In genomic region chr15:62637498-62637897, GRCh38 we compare ENCODE assay signal across 32 cellular contexts.
DNase-seq lines count a peak whose midpoint lies in the region; ATAC-seq, FAIRE-seq and TF ChIP-seq lines count a peak whose summit lies in the region.
"Had no signal": no experiment of that assay in that cellular context is flagged by ENCODE, and none has a peak within 500 bp of the region (broad histone marks: within the 10 kb centered on the region; RNA-seq: fewer than 3 reads in every experiment).

No MANE protein-coding gene starts in this region.

- H3K9ac ChIP-seq in H9 (ENCODE audit: extremely low read depth, insufficient read length, low read length) (no peak overlapping the region), H1 (replicated peaks in 1 of 4; ENCODE audit: extremely low read depth in 1 of 4, low read depth in 3 of 4, low read length in 3 of 4) (no peak overlapping the region), mesendoderm (ENCODE audit: low read length) (no peak overlapping the region)

- no TSS peak for BruUV-seq in Calu3 (replicated peaks; lab: Mats Ljungman, UMichigan)

- H3K27me3 ChIP-seq in H9 (ENCODE audit: insufficient read depth, low read length), result no peaks in the 10 kb centered on the region
- no peaks in the 10 kb centered on the region for H3K27me3 ChIP-seq in H1 (replicated peaks in 1 of 4; ENCODE audit: control insufficient read depth in 3 of 4, extremely low read depth in 1 of 4, insufficient read depth in 3 of 4, low read length in 3 of 4)
- no peaks in the 10 kb centered on the region for H3K27me3 ChIP-seq in mesendoderm (ENCODE audit: insufficient read depth, low read length, poor library complexity)
- H3K27me3 ChIP-seq: neutrophil, testis had no signal

- H4K8ac ChIP-seq in H9 (replicated peaks; ENCODE audit: insufficient read length, low read depth, low read length) (no peak overlapping the region), H1 (ENCODE audit: extremely low read depth, insufficient read depth, low read length) (no peak overlapping the region), mesendoderm (ENCODE audit: low read depth, low read length) (no peak overlapping the region)

- peaks cover 2% of the 10 kb centered on the region for H4K20me1 ChIP-seq in H9 (ENCODE audit: control insufficient read depth, insufficient read depth, insufficient read length)
- H4K20me1 ChIP-seq in H1 (replicated peaks in 1 of 2; ENCODE audit: control insufficient read depth in 1 of 2, insufficient read depth in 2 of 2, low read length in 2 of 2), result no peaks in the 10 kb centered on the region

- no peaks in the 10 kb centered on the region; a peak in 1 of 5 replicates for H3K9me3 Mint-ChIP-seq in H9
- H3K9me3 Mint-ChIP-seq in Calu3 (ENCODE audit: low read depth, unreplicated experiment), result no peaks in the 10 kb centered on the region
- H3K9me3 Mint-ChIP-seq in chondrocyte (ENCODE audit: low read depth), result no peaks in the 10 kb centered on the region
- H3K9me3 Mint-ChIP-seq: activated B cell treated with CpG ODN at 0.5 μM for 24 hours; activated CD4-positive, alpha-beta T cell treated with anti-CD3 and anti-CD28 coated beads, Interleukin-2, amount 10 ng/mL, durations not matched to agents 7 days and 5 days; activated naive CD8-positive, alpha-beta T cell treated with anti-CD3 and anti-CD28 coated beads for 36 hours; activated T-cell treated with anti-CD3 and anti-CD28 coated beads, Interleukin-2, amount 50 U/mL, for 24 hours; CD8-positive, alpha-beta memory T cell; stimulated activated naive CD8-positive, alpha-beta T cell treated with anti-CD3 and anti-CD28 coated beads, Interleukin-15, Interleukin-2, amounts not matched to agents 100 ng/mL and 50 ng/mL, for 24 hours had no signal

- FAIRE-seq in A549 (lab: Jason Lieb, UNC), result no peak
- FAIRE-seq in H1 (lab: Jason Lieb, UNC), result no peak
- FAIRE-seq: bronchial epithelial cell, endothelial cell of umbilical vein, K562 had no signal

- CTCF ChIA-PET in A549 (lab: Yijun Ruan, JAX) (interaction anchor here (0.8 to 1.3 kb wide), 6 partner anchors 8 to 105 kb away, joined by 3 to 4 read pairs (median 3); no protein-coding TSS in a partner anchor), H1 (lab: Charles Lee; ENCODE audit: partially characterized antibody) (interaction anchor here (1.2 to 2.1 kb wide), 3 partner anchors 12 to 104 kb away, joined by 4 to 6 read pairs (median 4); no protein-coding TSS in a partner anchor), Calu3 (lab: Charles Lee) (interaction anchor here (0.7 kb wide), 2 partner anchors 105 to 353 kb away, joined by 3 to 8 read pairs; no protein-coding TSS in a partner anchor)

- H3K4me2 ChIP-seq in A549 (0 out of 3 replicates have a peak overlapping the region, but pooled peaks have one; percentile 17), H9 (ENCODE audit: insufficient read depth, insufficient read length, low read length) (no peak overlapping the region), H1 (ENCODE audit: insufficient read depth in 1 of 2, low read depth in 2 of 2, low read length in 2 of 2) (no peak overlapping the region; a peak in 1 of 4 replicates), mesendoderm (ENCODE audit: low read length) (no peak overlapping the region)

- TF ChIP-seq POLR2A in A549 (IDR thresholded peaks at IDR 0.05; ENCODE audit: low read length) (no peak), H1 (IDR thresholded peaks at IDR 0.05; ENCODE audit: control extremely low read depth in 1 of 2, low read depth in 2 of 2, low read length in 2 of 2) (no peak)

- H4K5ac ChIP-seq in H9 (ENCODE audit: insufficient read length, low read depth, low read length), result no peak overlapping the region
- no peak overlapping the region for H4K5ac ChIP-seq in H1 (ENCODE audit: insufficient read length, low read depth, low read length)
- no peak overlapping the region for H4K5ac ChIP-seq in mesendoderm (ENCODE audit: low read length)

- TF ChIP-seq CTCF in A549 (IDR thresholded peaks at IDR 0.05), result no peak
- TF ChIP-seq CTCF in H9 (conservative IDR thresholded peaks at IDR 0.05), result no peak
- TF ChIP-seq CTCF in H1 (IDR thresholded peaks at IDR 0.05; ENCODE audit: control extremely low read depth in 1 of 3, insufficient read depth in 1 of 3, low read depth in 1 of 3, low read length in 3 of 3), result no peak
- no peak for TF ChIP-seq CTCF in Calu3 (IDR thresholded peaks at IDR 0.05; ENCODE audit: unreplicated experiment)
- TF ChIP-seq CTCF in chondrocyte (IDR thresholded peaks at IDR 0.05), result no peak

- H2AK5ac ChIP-seq in H9 (ENCODE audit: insufficient read length, low read length) (no peak overlapping the region), H1 (ENCODE audit: low read depth, low read length) (no peak overlapping the region), mesendoderm (ENCODE audit: low read length) (no peak overlapping the region)

- H3K27me3 Mint-ChIP-seq in H9 (ENCODE audit: low read depth) (no peaks in the 10 kb centered on the region), Calu3 (ENCODE audit: unreplicated experiment) (no peaks in the 10 kb centered on the region), chondrocyte (ENCODE audit: low read depth) (no peaks in the 10 kb centered on the region)
- H3K27me3 Mint-ChIP-seq: B cell had no signal

- POLR2A ChIA-PET in A549 (lab: Yijun Ruan, JAX) (no interaction called here), H1 (lab: Charles Lee; ENCODE audit: partially characterized antibody) (interaction anchor here (1.6 kb wide), 1 partner anchor 410 kb away, joined by 4 read pairs; no protein-coding TSS in a partner anchor)

- H2BK5ac ChIP-seq in H9 (ENCODE audit: insufficient read length, low read length), result no peak overlapping the region
- no peak overlapping the region for H2BK5ac ChIP-seq in H1 (ENCODE audit: low read depth, low read length)
- no peak overlapping the region for H2BK5ac ChIP-seq in mesendoderm (ENCODE audit: low read length)

- H3K9me3 ChIP-seq in A549 (no peaks in the 10 kb centered on the region), H9 (ENCODE audit: control insufficient read depth, low read depth, low read length) (no peaks in the 10 kb centered on the region), H1 (ENCODE audit: insufficient read depth in 2 of 2, low read depth in 1 of 2, low read length in 1 of 2) (no peaks in the 10 kb centered on the region)
- H3K9me3 ChIP-seq: neutrophil, prostate gland, testis had no signal

- H3K4me3 ChIP-seq in A549 (no peak overlapping the region), H1 (ENCODE audit: extremely low read depth in 1 of 4, insufficient read depth in 2 of 4, low read depth in 3 of 4, low read length in 4 of 4) (no peak overlapping the region), mesendoderm (ENCODE audit: low read length) (no peak overlapping the region)
- H3K4me3 ChIP-seq: K562, prostate gland, testis had no signal

- H2AFZ ChIP-seq in H9 (ENCODE audit: low read length) (no peak overlapping the region), H1 (ENCODE audit: low read length) (no peak overlapping the region)

- no peaks in the 10 kb centered on the region for H3K79me1 ChIP-seq in H9 (ENCODE audit: insufficient read depth, low read depth, low read length, poor library complexity, severe bottlenecking)
- H3K79me1 ChIP-seq in H1 (ENCODE audit: low read depth, low read length), result no peaks in the 10 kb centered on the region
- no peaks in the 10 kb centered on the region for H3K79me1 ChIP-seq in mesendoderm (ENCODE audit: low read length)

- H2BK20ac ChIP-seq in H9 (ENCODE audit: low read depth, low read length, poor library complexity, severe bottlenecking) (no peak overlapping the region), H1 (ENCODE audit: low read length) (no peak overlapping the region)

- H3K18ac ChIP-seq in H9 (ENCODE audit: insufficient read length, low read depth, low read length) (no peak overlapping the region), H1 (ENCODE audit: extremely low read depth, low read length) (no peak overlapping the region), mesendoderm (ENCODE audit: low read length) (peak overlapping the region; percentile 8)

- H3K27ac ChIP-seq in A549, result no peak overlapping the region
- H3K27ac ChIP-seq in H9 (ENCODE audit: insufficient read length, low read depth, low read length), result no peak overlapping the region
- no peak overlapping the region for H3K27ac ChIP-seq in H1 (ENCODE audit: low read depth, low read length)
- no peak overlapping the region for H3K27ac ChIP-seq in mesendoderm (ENCODE audit: low read depth, low read length)
- H3K27ac ChIP-seq: neutrophil, prostate gland, testis had no signal

- no peak overlapping the region for H2BK15ac ChIP-seq in H9 (ENCODE audit: low read depth, low read length)
- no peak overlapping the region for H2BK15ac ChIP-seq in H1 (ENCODE audit: low read length)
- no peak overlapping the region for H2BK15ac ChIP-seq in mesendoderm (replicated peaks; ENCODE audit: low read depth)

- peak overlapping the region in 2 of 3 experiments; percentile 45 to 56; a peak in 2 of 7 replicates for H3K27ac Mint-ChIP-seq in H9
- H3K27ac Mint-ChIP-seq in Calu3 (ENCODE audit: unreplicated experiment), result no peak overlapping the region
- no peak overlapping the region for H3K27ac Mint-ChIP-seq in chondrocyte (ENCODE audit: unreplicated experiment)
- H3K27ac Mint-ChIP-seq: activated B cell treated with CpG ODN at 0.5 μM for 24 hours; activated CD4-positive, alpha-beta T cell treated with anti-CD3 and anti-CD28 coated beads, Interleukin-2, amount 10 ng/mL, durations not matched to agents 7 days and 5 days; activated naive CD8-positive, alpha-beta T cell treated with anti-CD3 and anti-CD28 coated beads for 36 hours; activated T-cell treated with anti-CD3 and anti-CD28 coated beads, Interleukin-2, amount 50 U/mL, for 24 hours; B cell; stimulated activated naive CD8-positive, alpha-beta T cell treated with anti-CD3 and anti-CD28 coated beads, Interleukin-15, Interleukin-2, amounts not matched to agents 100 ng/mL and 50 ng/mL, for 24 hours had no signal

- H3K23ac ChIP-seq in H9 (ENCODE audit: insufficient read length, low read depth, low read length) (no peak overlapping the region), H1 (ENCODE audit: insufficient read length) (no peak overlapping the region), mesendoderm (ENCODE audit: low read length) (no peak overlapping the region)

- H3K23me2 ChIP-seq in H9 (ENCODE audit: insufficient read length, low read depth, low read length, poor library complexity, severe bottlenecking) (no peaks in the 10 kb centered on the region), H1 (ENCODE audit: low read depth, low read length) (no peaks in the 10 kb centered on the region)

- no peak overlapping the region for H2BK12ac ChIP-seq in H9 (ENCODE audit: insufficient read length, low read depth, low read length)
- H2BK12ac ChIP-seq in H1 (ENCODE audit: low read depth, low read length), result peak overlapping the region; percentile 31; the same call in 1 of the 2 replicates

- 77% methylated on average over 6 of the region's 6 CpGs for WGBS in A549 (ENCODE audit: missing lambda C conversion rate)
- WGBS in H9 (ENCODE audit: extremely low coverage, insufficient read length, low lambda C conversion rate), result no CpG with 5 or more reads among the region's 6 CpGs
- 78% methylated on average over 6 of the region's 6 CpGs; no CpG with 5 or more reads in 1 of the 2 experiments for WGBS in H1 (ENCODE audit: extremely low coverage in 1 of 2, insufficient coverage in 1 of 2, insufficient read length in 1 of 2, insufficient replicate concordance in 2 of 2, low coverage in 1 of 2, low lambda C conversion rate in 2 of 2, missing lambda C conversion rate in 1 of 2), 2 experiments
- no CpG with 5 or more reads among the region's 6 CpGs for WGBS in mesendoderm (ENCODE audit: extremely low coverage, insufficient coverage, low lambda C conversion rate)

- TF ChIP-seq RAD21 in A549 (conservative IDR thresholded peaks at IDR 0.05 in 1 of 2, IDR thresholded peaks at IDR 0.05 in 1 of 2) (no peak), H1 (IDR thresholded peaks at IDR 0.05 in 1 of 2, conservative IDR thresholded peaks at IDR 0.05 in 1 of 2; ENCODE audit: low read depth in 2 of 2, low read length in 2 of 2) (no peak)

- no peak overlapping the region for H3T11ph ChIP-seq in H9 (ENCODE audit: low read length)

- H3K4me1 Mint-ChIP-seq in H9, result peaks cover 17 to 20% of the 10 kb centered on the region in 2 experiments
- peaks cover 9% of the 10 kb centered on the region for H3K4me1 Mint-ChIP-seq in Calu3 (ENCODE audit: low read depth, unreplicated experiment)
- no peaks in the 10 kb centered on the region for H3K4me1 Mint-ChIP-seq in chondrocyte (ENCODE audit: low read depth)
- H3K4me1 Mint-ChIP-seq: activated B cell treated with CpG ODN at 0.5 μM for 24 hours; B cell; CD8-positive, alpha-beta memory T cell had no signal

- ATAC-seq in A549, result peak; percentile 51 to 65; a peak in 4 of 6 replicates
- ATAC-seq: K562, left lobe of liver, Panc1, sciatic nerve had no signal

- intact Hi-C loops in Calu3 (cut with micrococcal nuclease; ENCODE audit: unreplicated experiment), result no loop called here

- no peak overlapping the region for H4K91ac ChIP-seq in H9 (ENCODE audit: insufficient read length, low read depth, low read length)
- H4K91ac ChIP-seq in H1 (replicated peaks; ENCODE audit: insufficient read length, low read length), result no peak overlapping the region

- H3K4me3 Mint-ChIP-seq in H9 (no peak overlapping the region), Calu3 (ENCODE audit: low read depth, unreplicated experiment) (no peak overlapping the region), chondrocyte (ENCODE audit: unreplicated experiment) (no peak overlapping the region)
- H3K4me3 Mint-ChIP-seq: activated B cell treated with CpG ODN at 0.5 μM for 24 hours; activated CD4-positive, alpha-beta T cell treated with anti-CD3 and anti-CD28 coated beads, Interleukin-2, amount 10 ng/mL, durations not matched to agents 7 days and 5 days; activated naive CD8-positive, alpha-beta T cell treated with anti-CD3 and anti-CD28 coated beads for 36 hours; activated T-cell treated with anti-CD3 and anti-CD28 coated beads, Interleukin-2, amount 50 U/mL, for 24 hours; B cell; CD8-positive, alpha-beta memory T cell; stimulated activated naive CD8-positive, alpha-beta T cell treated with anti-CD3 and anti-CD28 coated beads, Interleukin-15, Interleukin-2, amounts not matched to agents 100 ng/mL and 50 ng/mL, for 24 hours had no signal

- no peaks in the 10 kb centered on the region for H3K36me3 ChIP-seq in H1 (ENCODE audit: control insufficient read depth in 2 of 4, insufficient read depth in 4 of 4, low read length in 3 of 4)
- no peaks in the 10 kb centered on the region for H3K36me3 ChIP-seq in mesendoderm (ENCODE audit: control insufficient read depth, insufficient read depth, low read length)
- H3K36me3 ChIP-seq: neutrophil, prostate gland had no signal

- H3K4me1 ChIP-seq in A549 (peaks cover 16% of the 10 kb centered on the region; the same call in 2 of the 3 replicates), H9 (ENCODE audit: insufficient read depth, low read length) (peaks cover 2% of the 10 kb centered on the region; the same call in 1 of the 2 replicates), H1 (replicated peaks in 1 of 4; ENCODE audit: control insufficient read depth in 3 of 4, insufficient read depth in 4 of 4, low read length in 3 of 4) (peaks cover 0 to 13% (median 5%) of the 10 kb centered on the region in 4 experiments; a peak in 5 of 7 replicates), mesendoderm (ENCODE audit: control insufficient read depth, low read depth, low read length) (peaks cover 5% of the 10 kb centered on the region)
- H3K4me1 ChIP-seq: prostate gland, testis had no signal

- DNase-seq in A549 (ENCODE audit: low read depth in 1 of 2, low spot score in 1 of 2), result no peak
- no peak for DNase-seq in H9
- no peak for DNase-seq in H1 (ENCODE audit: low read depth in 1 of 2, low spot score in 2 of 2)
- peak; percentile 69 for DNase-seq in mesendoderm
- no peak for DNase-seq in Calu3
- no peak for DNase-seq in chondrocyte (ENCODE audit: low spot score)
- DNase-seq in DMS79 (lab: John Stamatoyannopoulos, UW), result no peak
- DNase-seq: activated B cell treated with CpG ODN at 0.5 μM for 24 hours; activated CD4-positive, alpha-beta T cell treated with anti-CD3 and anti-CD28 coated beads, Interleukin-2, amount 10 ng/mL, durations not matched to agents 7 days and 5 days; activated effector memory CD4-positive, alpha-beta T cell treated with anti-CD3 and anti-CD28 coated beads, Interleukin-2, amount 50 U/mL, for 16 hours; activated naive CD8-positive, alpha-beta T cell treated with anti-CD3 and anti-CD28 coated beads for 36 hours; activated T-cell treated with anti-CD3 and anti-CD28 coated beads, Interleukin-2, amount 50 U/mL, for 24 hours; anterior cingulate cortex; CD8-positive, alpha-beta memory T cell; DMS79 treated with DMSO at 0.1 percent for 48 hours; hypothalamus; NCI-H1105; NCI-H2029; Right ventricle myocardium superior; stimulated activated CD8-positive, alpha-beta memory T cell treated with anti-CD3 and anti-CD28 coated beads, Interleukin-4, amount 100 ng/mL, for 48 hours; T1000; testis had no signal

- TF ChIP-seq EP300 in A549 (IDR thresholded peaks at IDR 0.05) (no peak), H1 (IDR thresholded peaks at IDR 0.05; ENCODE audit: borderline replicate concordance in 1 of 2, low read depth in 2 of 2, low read length in 2 of 2) (no peak)

- no peaks in the 10 kb centered on the region for H3K79me2 ChIP-seq in H9 (ENCODE audit: insufficient read depth, low read length)
- H3K79me2 ChIP-seq in H1 (ENCODE audit: control insufficient read depth in 1 of 2, insufficient read depth in 2 of 2, low read length in 2 of 2), result no peaks in the 10 kb centered on the region
- H3K79me2 ChIP-seq in mesendoderm (ENCODE audit: control insufficient read depth, insufficient read depth, low read length), result no peaks in the 10 kb centered on the region

- H3K4ac ChIP-seq in H9 (ENCODE audit: low read depth, low read length), result no peak overlapping the region
- H3K4ac ChIP-seq in H1 (replicated peaks; ENCODE audit: insufficient read length, low read depth, low read length), result no peak overlapping the region
- H3K4ac ChIP-seq in mesendoderm (ENCODE audit: low read depth, low read length), result no peak overlapping the region

- no peaks in the 10 kb centered on the region for H3K36me3 Mint-ChIP-seq in H9 (ENCODE audit: insufficient read depth in 1 of 3, low read depth in 3 of 3)
- H3K36me3 Mint-ChIP-seq in Calu3 (ENCODE audit: insufficient read depth, unreplicated experiment), result no peaks in the 10 kb centered on the region
- H3K36me3 Mint-ChIP-seq in chondrocyte (ENCODE audit: low read depth), result no peaks in the 10 kb centered on the region
- H3K36me3 Mint-ChIP-seq: activated naive CD8-positive, alpha-beta T cell treated with anti-CD3 and anti-CD28 coated beads for 36 hours; CD8-positive, alpha-beta memory T cell had no signal

- H3K56ac ChIP-seq in H9 (ENCODE audit: insufficient read length, low read depth, low read length), result no peak overlapping the region
- H3K56ac ChIP-seq in H1 (replicated peaks; ENCODE audit: insufficient read length, low read depth, low read length), result no peak overlapping the region
- H3K56ac ChIP-seq in mesendoderm (ENCODE audit: low read length), result no peak overlapping the region

- H3K14ac ChIP-seq in H9 (ENCODE audit: insufficient read depth, low read length) (no peak overlapping the region), H1 (ENCODE audit: insufficient read length) (no peak overlapping the region)

- H2BK120ac ChIP-seq in H9 (ENCODE audit: low read depth, low read length, poor library complexity, severe bottlenecking) (no peak overlapping the region), H1 (replicated peaks; ENCODE audit: low read depth, low read length) (no peak overlapping the region), mesendoderm (ENCODE audit: low read depth, low read length) (no peak overlapping the region)

Comparison
In these comparisons a context has a peak if more than half of its experiments do, and no peak if none do; other contexts are left out.
1. H3K27ac Mint-ChIP-seq: peak in H9 (2 of 3); none in Calu3 (single experiment) and chondrocyte (single experiment).